Comparison of ENCODE assay signal across 22 cellular contexts in the genomic region with DNA sequence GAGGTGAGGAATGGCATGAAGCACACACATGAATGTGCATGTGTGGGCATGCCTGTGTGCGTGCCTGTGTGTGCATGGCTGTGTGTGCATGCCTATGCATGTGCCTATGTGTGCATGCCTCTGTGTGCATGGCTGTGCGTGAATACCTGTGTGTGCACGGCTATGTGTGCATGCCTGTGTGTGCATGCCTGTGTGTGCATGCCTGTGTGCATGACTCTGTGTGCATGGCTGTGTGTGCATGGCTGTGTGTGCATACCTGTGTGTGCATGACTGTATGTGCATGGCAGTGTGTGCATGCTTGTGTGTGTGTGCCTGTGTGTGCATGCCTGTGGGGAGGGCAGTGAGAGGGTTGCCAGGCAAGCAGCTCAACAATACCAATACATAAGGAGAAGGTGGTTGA.
DNase-seq lines count a peak whose midpoint lies in the region; ATAC-seq and TF ChIP-seq lines count a peak whose summit lies in the region.
"Had no signal": no experiment of that assay in that cellular context is flagged by ENCODE, and none has a peak within 500 bp of the region (broad histone marks: within the 10 kb centered on the region; RNA-seq: fewer than 3 reads in every experiment).

No MANE protein-coding gene starts in this region.

- H3K27ac ChIP-seq in HEK293 (ENCODE audit: extremely low read depth, low read depth, low read length) (no peak overlapping the region), upper lobe of right lung (no peak overlapping the region), H9 (ENCODE audit: insufficient read length, low read depth, low read length) (no peak overlapping the region)
- H3K27ac ChIP-seq: A549; BLaER1 treated with 17β-estradiol and CSF1 and Interleukin-3, amounts not matched to agents 10 nM and 100 nM had no signal

- H3K23ac ChIP-seq in H9 (ENCODE audit: insufficient read length, low read depth, low read length): no peak overlapping the region

- no peaks in the 10 kb centered on the region for H3K79me2 ChIP-seq in H9 (ENCODE audit: insufficient read depth, low read length)

- peaks cover 9% of the 10 kb centered on the region for H3K9me3 Mint-ChIP-seq in WTC11
- H3K9me3 Mint-ChIP-seq in natural killer cell treated with Interleukin-12 subunit alpha and Interleukin-12 subunit beta and Interleukin-15 and Interleukin-18, amount 100 ng/mL, for 72 hours: peaks cover 10% of the 10 kb centered on the region
- H3K9me3 Mint-ChIP-seq in H9: no peaks in the 10 kb centered on the region; a peak in 1 of 5 replicates
- H3K9me3 Mint-ChIP-seq: CD4-positive, alpha-beta T cell had no signal

- no peak overlapping the region for H3K18ac ChIP-seq in H9 (ENCODE audit: insufficient read length, low read depth, low read length)

- POLR2A ChIA-PET in HEK293 (lab: Yijun Ruan, JAX) (no interaction called here), WTC11 (lab: Charles Lee) (no interaction called here)

- no peak overlapping the region for H2BK20ac ChIP-seq in H9 (ENCODE audit: low read depth, low read length, poor library complexity, severe bottlenecking)

- H3K4me3 Mint-ChIP-seq in WTC11 (no peak overlapping the region), H9 (no peak overlapping the region)
- no peak overlapping the region for H3K4me3 Mint-ChIP-seq in natural killer cell treated with Interleukin-12 subunit alpha and Interleukin-12 subunit beta and Interleukin-15 and Interleukin-18, amount 100 ng/mL, for 72 hours
- H3K4me3 Mint-ChIP-seq: CD14-positive monocyte; CD4-positive, alpha-beta T cell; CD8-positive, alpha-beta memory T cell; GM23338 had no signal

- no peak overlapping the region for H3K4ac ChIP-seq in H9 (ENCODE audit: low read depth, low read length)

- DNase-seq in WTC11 (ENCODE audit: low spot score) (no peak), upper lobe of right lung (no peak), H9 (no peak), RKO (ENCODE audit: low spot score) (no peak)
- DNase-seq in natural killer cell treated with Interleukin-12 subunit alpha and Interleukin-12 subunit beta and Interleukin-15 and Interleukin-18, amount 100 ng/mL, for 72 hours (ENCODE audit: low spot score): no peak
- DNase-seq: 8988T; ACHN; AML-193; BE2C; CD4-positive, alpha-beta T cell; CD8-positive, alpha-beta memory T cell; DMS 273 treated with DMSO at 0.1 percent for 48 hours; DMS79; EL; GDM1; HCEC 1CT had no signal

- no CpG with 5 or more reads among the region's 3 CpGs for WGBS in H9 (ENCODE audit: extremely low coverage, insufficient read length, low lambda C conversion rate)

- H3K27me3 ChIP-seq in upper lobe of right lung (no peaks in the 10 kb centered on the region), H9 (ENCODE audit: insufficient read depth, low read length) (no peaks in the 10 kb centered on the region)
- H3K27me3 ChIP-seq: BE2C; BLaER1 treated with 17β-estradiol and CSF1 and Interleukin-3, amounts not matched to agents 10 nM and 100 nM had no signal

- H2BK15ac ChIP-seq in H9 (ENCODE audit: low read depth, low read length): no peak overlapping the region

- no peak overlapping the region for H4K91ac ChIP-seq in H9 (ENCODE audit: insufficient read length, low read depth, low read length)

- ATAC-seq in WTC11 (no peak), upper lobe of right lung (peak; percentile 41), HG03280 (IDR thresholded peaks at IDR 0.05; ENCODE audit: unreplicated experiment) (no peak)
- peak; percentile 28 to 46 for ATAC-seq in natural killer cell treated with Interleukin-12 subunit alpha and Interleukin-12 subunit beta and Interleukin-15 and Interleukin-18, amount 100 ng/mL, for 72 hours
- ATAC-seq: A549, GM23338 had no signal

- H3T11ph ChIP-seq in H9 (ENCODE audit: low read length): no peak overlapping the region

- no peaks in the 10 kb centered on the region for H3K27me3 Mint-ChIP-seq in WTC11 (ENCODE audit: low read depth)
- H3K27me3 Mint-ChIP-seq in natural killer cell treated with Interleukin-12 subunit alpha and Interleukin-12 subunit beta and Interleukin-15 and Interleukin-18, amount 100 ng/mL, for 72 hours: peaks cover 4 to 7% of the 10 kb centered on the region in 2 donors
- H3K27me3 Mint-ChIP-seq in H9 (ENCODE audit: low read depth): no peaks in the 10 kb centered on the region
- H3K27me3 Mint-ChIP-seq: CD4-positive, alpha-beta T cell had no signal

- H3K36me3 ChIP-seq in HEK293 (ENCODE audit: control insufficient read depth in 2 of 2, insufficient read depth in 1 of 2, low read length in 2 of 2) (no peaks in the 10 kb centered on the region), upper lobe of right lung (no peaks in the 10 kb centered on the region)
- H3K36me3 ChIP-seq: BE2C; BLaER1 treated with 17β-estradiol and CSF1 and Interleukin-3, amounts not matched to agents 10 nM and 100 nM had no signal

- no peaks in the 10 kb centered on the region for H3K4me1 ChIP-seq in HEK293 (ENCODE audit: control insufficient read depth, insufficient read depth, low read length)
- H3K4me1 ChIP-seq in upper lobe of right lung: no peaks in the 10 kb centered on the region
- H3K4me1 ChIP-seq in H9 (ENCODE audit: insufficient read depth, low read length): no peaks in the 10 kb centered on the region
- H3K4me1 ChIP-seq: A549; BE2C; BLaER1 treated with 17β-estradiol and CSF1 and Interleukin-3, amounts not matched to agents 10 nM and 100 nM had no signal

- H4K20me1 ChIP-seq in H9 (ENCODE audit: control insufficient read depth, insufficient read depth, insufficient read length): no peaks in the 10 kb centered on the region
- H4K20me1 ChIP-seq: BLaER1 treated with 17β-estradiol and CSF1 and Interleukin-3, amounts not matched to agents 10 nM and 100 nM had no signal

- H3K27ac Mint-ChIP-seq in WTC11 (peak overlapping the region; percentile 36; the same call in 1 of the 2 replicates), H9 (peak overlapping the region in 1 of 3 experiments; percentile 17; a peak in 1 of 7 replicates)
- H3K27ac Mint-ChIP-seq in natural killer cell treated with Interleukin-12 subunit alpha and Interleukin-12 subunit beta and Interleukin-15 and Interleukin-18, amount 100 ng/mL, for 72 hours: no peak overlapping the region
- H3K27ac Mint-ChIP-seq: CD14-positive monocyte; CD4-positive, alpha-beta T cell; CD8-positive, alpha-beta memory T cell; GM23338 had no signal

- no peak overlapping the region for H4K5ac ChIP-seq in H9 (ENCODE audit: insufficient read length, low read depth, low read length)

- H2BK5ac ChIP-seq in H9 (ENCODE audit: insufficient read length, low read length): no peak overlapping the region

- H2BK120ac ChIP-seq in H9 (ENCODE audit: low read depth, low read length, poor library complexity, severe bottlenecking): no peak overlapping the region

- H3K56ac ChIP-seq in H9 (ENCODE audit: insufficient read length, low read depth, low read length): no peak overlapping the region

- H3K79me1 ChIP-seq in H9 (ENCODE audit: insufficient read depth, low read depth, low read length, poor library complexity, severe bottlenecking): no peaks in the 10 kb centered on the region

- H2AK5ac ChIP-seq in H9 (ENCODE audit: insufficient read length, low read length): no peak overlapping the region

- H3K9me3 ChIP-seq in HEK293 (ENCODE audit: control insufficient read depth, insufficient read depth, low read depth, low read length): no peaks in the 10 kb centered on the region
- no peaks in the 10 kb centered on the region for H3K9me3 ChIP-seq in upper lobe of right lung
- H3K9me3 ChIP-seq in H9 (ENCODE audit: control insufficient read depth, low read depth, low read length): no peaks in the 10 kb centered on the region
- H3K9me3 ChIP-seq: A549, BE2C had no signal

- H3K4me2 ChIP-seq in H9 (ENCODE audit: insufficient read depth, insufficient read length, low read length): no peak overlapping the region
- H3K4me2 ChIP-seq: A549; BLaER1 treated with 17β-estradiol and CSF1 and Interleukin-3, amounts not matched to agents 10 nM and 100 nM; GM23338 had no signal

- H3K23me2 ChIP-seq in H9 (ENCODE audit: insufficient read length, low read depth, low read length, poor library complexity, severe bottlenecking): no peaks in the 10 kb centered on the region

- H3K14ac ChIP-seq in H9 (ENCODE audit: insufficient read depth, low read length): no peak overlapping the region

- intact Hi-C loops in upper lobe of right lung (cut with DNase I): no loop called here

- H3K4me3 ChIP-seq in HEK293 (ENCODE audit: low read depth, low read length): no peak overlapping the region
- H3K4me3 ChIP-seq in upper lobe of right lung: no peak overlapping the region
- H3K4me3 ChIP-seq: A549; BLaER1 treated with 17β-estradiol and CSF1 and Interleukin-3, amounts not matched to agents 10 nM and 100 nM; GM23338 had no signal

- H2AFZ ChIP-seq in H9 (ENCODE audit: low read length): no peak overlapping the region
- H2AFZ ChIP-seq: GM23338 had no signal

- no peak overlapping the region for H4K8ac ChIP-seq in H9 (replicated peaks; ENCODE audit: insufficient read length, low read depth, low read length)

- H3K9ac ChIP-seq in H9 (ENCODE audit: extremely low read depth, insufficient read length, low read length): no peak overlapping the region
- H3K9ac ChIP-seq: BLaER1 treated with 17β-estradiol and CSF1 and Interleukin-3, amounts not matched to agents 10 nM and 100 nM had no signal

- TF ChIP-seq CTCF in HEK293 (tag by site-specific recombination; IDR thresholded peaks at IDR 0.05) (no peak), WTC11 (IDR thresholded peaks at IDR 0.05) (no peak), upper lobe of right lung (IDR thresholded peaks at IDR 0.05) (no peak), H9 (conservative IDR thresholded peaks at IDR 0.05) (no peak)

- CTCF ChIA-PET in HEK293 (lab: Yijun Ruan, JAX): no interaction called here
- CTCF ChIA-PET in WTC11 (lab: Charles Lee): no interaction called here

- H3K36me3 Mint-ChIP-seq in WTC11 (no peaks in the 10 kb centered on the region), H9 (ENCODE audit: insufficient read depth in 1 of 3, low read depth in 3 of 3) (no peaks in the 10 kb centered on the region; a peak in 1 of 7 replicates)
- no peaks in the 10 kb centered on the region for H3K36me3 Mint-ChIP-seq in natural killer cell treated with Interleukin-12 subunit alpha and Interleukin-12 subunit beta and Interleukin-15 and Interleukin-18, amount 100 ng/mL, for 72 hours
- H3K36me3 Mint-ChIP-seq: CD14-positive monocyte; CD8-positive, alpha-beta memory T cell had no signal

- no peak overlapping the region for H2BK12ac ChIP-seq in H9 (ENCODE audit: insufficient read length, low read depth, low read length)

- peaks cover 11% of the 10 kb centered on the region; the same call in 1 of the 2 replicates for H3K4me1 Mint-ChIP-seq in WTC11
- no peaks in the 10 kb centered on the region for H3K4me1 Mint-ChIP-seq in natural killer cell treated with Interleukin-12 subunit alpha and Interleukin-12 subunit beta and Interleukin-15 and Interleukin-18, amount 100 ng/mL, for 72 hours (ENCODE audit: low read depth in 2 of 2)
- H3K4me1 Mint-ChIP-seq in H9: peaks cover 3 to 12% of the 10 kb centered on the region in 2 experiments; a peak in 3 of 4 replicates
- H3K4me1 Mint-ChIP-seq: CD14-positive monocyte; CD8-positive, alpha-beta memory T cell had no signal

TF ChIP-seq in HEK293, 187 proteins besides CTCF, POLR2A, EP300 and RAD21 (continues in another document):
- TF ChIP-seq GLIS1 (tag by site-specific recombination; IDR thresholded peaks at IDR 0.05): no peak

TF ChIP-seq in WTC11, 78 proteins besides CTCF, POLR2A, EP300 and RAD21 (continues in another document):
- TF ChIP-seq SOX15 (CRISPR knock-in tag; IDR thresholded peaks at IDR 0.05) (no peak), OVOL2 (CRISPR knock-in tag; IDR thresholded peaks at IDR 0.05; ENCODE audit: borderline replicate concordance) (no peak), ZNF232 (CRISPR knock-in tag; IDR thresholded peaks at IDR 0.05) (no peak)

Comparison
In these comparisons a context has a peak if more than half of its experiments do, and no peak if none do; other contexts are left out.
1. ATAC-seq: peak in natural killer cell treated with Interleukin-12 subunit alpha and Interleukin-12 subunit beta and Interleukin-15 and Interleukin-18, amount 100 ng/mL, for 72 hours (2 of 2) and upper lobe of right lung (single experiment); none in WTC11 (single experiment) and HG03280 (single experiment).